ENCODE assay signal across 18 cellular contexts in genomic region chr1:233393084-233393840, GRCh38.
DNase-seq lines count a peak whose midpoint lies in the region; ATAC-seq and TF ChIP-seq lines count a peak whose summit lies in the region.
"Had no signal": no experiment of that assay in that cellular context is flagged by ENCODE, and none has a peak within 500 bp of the region (broad histone marks: within the 10 kb centered on the region; RNA-seq: fewer than 3 reads in every experiment).

No MANE protein-coding gene starts in this region.

- H3K27ac Mint-ChIP-seq in WTC11 (0 out of 2 replicates have a peak overlapping the region, but pooled peaks have one; percentile 1), glutamatergic neuron (ENCODE audit: unreplicated experiment) (peak overlapping the region; percentile 16)
- H3K27ac Mint-ChIP-seq: B cell; CD4-positive, alpha-beta T cell; T-helper 17 cell had no signal

- H3K27me3 Mint-ChIP-seq in WTC11 (ENCODE audit: low read depth) (no peaks in the 10 kb centered on the region), glutamatergic neuron (ENCODE audit: unreplicated experiment) (peaks cover 1% of the 10 kb centered on the region)

- H3K9me3 Mint-ChIP-seq in WTC11 (peaks cover 17% of the 10 kb centered on the region), glutamatergic neuron (ENCODE audit: unreplicated experiment) (peaks cover 6% of the 10 kb centered on the region)
- H3K9me3 Mint-ChIP-seq: CD4-positive, alpha-beta T cell had no signal

- no peaks in the 10 kb centered on the region; the same call in 1 of the 2 replicates for H3K9me3 ChIP-seq in BE2C

- peaks cover 7% of the 10 kb centered on the region for H3K27me3 ChIP-seq in BE2C

- peaks cover 24% of the 10 kb centered on the region for H3K4me1 Mint-ChIP-seq in WTC11
- peaks cover 5% of the 10 kb centered on the region for H3K4me1 Mint-ChIP-seq in glutamatergic neuron (ENCODE audit: low read depth, unreplicated experiment)
- H3K4me1 Mint-ChIP-seq: B cell had no signal

- H3K4me3 Mint-ChIP-seq in WTC11: no peak overlapping the region
- H3K4me3 Mint-ChIP-seq in glutamatergic neuron (ENCODE audit: unreplicated experiment): no peak overlapping the region
- H3K4me3 Mint-ChIP-seq: B cell; CD4-positive, alpha-beta T cell; T-helper 17 cell had no signal

- H3K4me3 ChIP-seq in BE2C (ENCODE audit: low read depth, low read length): no peak overlapping the region
- H3K4me3 ChIP-seq: GM12878 had no signal

- TF ChIP-seq CTCF in WTC11 (IDR thresholded peaks at IDR 0.05) (no peak), glutamatergic neuron (IDR thresholded peaks at IDR 0.05; ENCODE audit: partially characterized antibody, unreplicated experiment) (no peak), BE2C (IDR thresholded peaks at IDR 0.05; ENCODE audit: low read depth, low read length) (no peak)

- in situ Hi-C loops in G401 (cut with HindIII; ENCODE audit: low sequenced_read_pairs): no loop called here

- DNase-seq in COLO829 (ENCODE audit: low spot score) (peak; percentile 13), G401 (ENCODE audit: low spot score) (peak; percentile 16), WTC11 (ENCODE audit: low spot score) (no peak), glutamatergic neuron (no peak), BE2C (no peak)
- DNase-seq in stimulated activated CD4-positive, alpha-beta T cell treated with anti-CD3 and anti-CD28 coated beads, Interleukin-12 subunit alpha, Interleukin-12 subunit beta, amount 100 ng/mL, for 4 hours: no peak
- DNase-seq: Calu3; CD4-positive, alpha-beta T cell; DMS79 treated with DMSO at 0.1 percent for 48 hours; GDM1; NCI-H1417 treated with DMSO at 0.1 percent for 48 hours; NCI-H1930; NCI-H226; SIG-M5; T-helper 17 cell had no signal

- no peaks in the 10 kb centered on the region for H3K4me1 ChIP-seq in BE2C

- CTCF ChIA-PET in WTC11 (lab: Charles Lee): interaction anchor here (0.6 to 3.4 kb wide), 9 partner anchors 28 to 718 kb away, joined by 3 to 20 read pairs (median 5); partner anchors contain the start of gene SLC35F3

- H3K36me3 Mint-ChIP-seq in WTC11 (peaks cover 3% of the 10 kb centered on the region; the same call in 1 of the 2 replicates), glutamatergic neuron (ENCODE audit: unreplicated experiment) (no peaks in the 10 kb centered on the region)

- ATAC-seq in WTC11: no peak
- no peak for ATAC-seq in HG02870 (IDR thresholded peaks at IDR 0.05; ENCODE audit: unreplicated experiment)
- ATAC-seq: GM12878, T-helper 17 cell had no signal

- H3K36me3 ChIP-seq in BE2C: no peaks in the 10 kb centered on the region

- POLR2A ChIA-PET in WTC11 (lab: Charles Lee): no interaction called here

TF ChIP-seq in WTC11, 78 proteins besides CTCF, POLR2A, EP300 and RAD21 (continues in another document):
- no peak for TF ChIP-seq ZNF532 (CRISPR knock-in tag; IDR thresholded peaks at IDR 0.05; ENCODE audit: borderline replicate concordance)
- no peak for TF ChIP-seq JAZF1 (CRISPR knock-in tag; IDR thresholded peaks at IDR 0.05)
- TF ChIP-seq ATF6 (CRISPR knock-in tag; IDR thresholded peaks at IDR 0.05): no peak
- no peak for TF ChIP-seq ESRRA (CRISPR knock-in tag; IDR thresholded peaks at IDR 0.05; ENCODE audit: borderline replicate concordance)
- TF ChIP-seq TCF7 (CRISPR knock-in tag; IDR thresholded peaks at IDR 0.05; ENCODE audit: low read depth): no peak
- TF ChIP-seq GTF2I (CRISPR knock-in tag; conservative IDR thresholded peaks at IDR 0.05): no peak
- TF ChIP-seq ZNF232 (CRISPR knock-in tag; IDR thresholded peaks at IDR 0.05): no peak
- TF ChIP-seq AFF4 (CRISPR knock-in tag; IDR thresholded peaks at IDR 0.05; ENCODE audit: borderline replicate concordance): no peak
- TF ChIP-seq ZNF416 (CRISPR knock-in tag; IDR thresholded peaks at IDR 0.05): no peak
- no peak for TF ChIP-seq ZNF512 (CRISPR knock-in tag; IDR thresholded peaks at IDR 0.05; ENCODE audit: borderline replicate concordance)
- TF ChIP-seq SOX15 (CRISPR knock-in tag; IDR thresholded peaks at IDR 0.05): no peak
- no peak for TF ChIP-seq TEAD1 (CRISPR knock-in tag; IDR thresholded peaks at IDR 0.05)

Comparison
In these comparisons a context has a peak if more than half of its experiments do, and no peak if none do; other contexts are left out.
1. DNase-seq: peak in COLO829 (single experiment) and G401 (single experiment); none in WTC11 (single experiment), glutamatergic neuron (single experiment), stimulated activated CD4-positive, alpha-beta T cell treated with anti-CD3 and anti-CD28 coated beads, Interleukin-12 subunit alpha, Interleukin-12 subunit beta, amount 100 ng/mL, for 4 hours (single experiment) and BE2C (single experiment).